3 cellular contexts compared by ENCODE assay signal in the genomic region with DNA sequence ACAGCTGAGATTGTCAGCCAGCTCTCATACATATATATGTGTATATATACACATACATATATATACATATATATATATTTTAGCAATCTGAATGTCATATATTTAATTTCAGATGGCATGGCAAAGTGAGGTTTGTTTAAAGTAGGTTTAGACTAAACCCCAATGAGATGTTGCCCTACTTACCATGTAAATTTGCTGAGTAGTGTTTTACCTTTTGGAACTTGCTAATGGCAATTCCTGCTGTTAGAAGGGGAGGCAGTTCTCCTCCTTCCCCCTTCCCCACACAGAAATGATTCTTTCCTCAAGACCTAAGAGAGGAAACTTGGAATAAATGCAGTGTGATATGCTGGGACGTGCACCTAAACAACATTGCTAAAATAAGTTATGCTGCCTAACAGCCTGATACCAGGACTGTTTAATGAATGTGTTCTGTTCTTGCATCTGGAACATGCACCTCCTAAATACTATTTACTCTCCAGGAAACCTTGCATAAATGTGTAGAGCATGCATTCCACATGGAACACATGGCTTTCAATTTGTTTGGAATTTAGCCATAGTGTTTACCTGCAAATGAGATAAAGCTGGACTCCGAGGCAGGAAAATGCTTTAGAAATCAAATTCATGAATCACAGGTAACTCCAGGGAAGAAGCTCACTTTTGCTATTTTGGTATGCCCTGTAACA.
TF ChIP-seq lines count a peak whose summit lies in the region.

No MANE protein-coding gene starts in this region.

TF ChIP-seq in A549, 52 proteins besides CTCF, POLR2A, EP300 and RAD21:
- TF ChIP-seq MAFK (IDR thresholded peaks at IDR 0.05; ENCODE audit: partially characterized antibody) (peak; percentile 62), NFE2L2 (conservative IDR thresholded peaks at IDR 0.05; ENCODE audit: low read length) (no peak), MYC (IDR thresholded peaks at IDR 0.05; ENCODE audit: borderline replicate concordance, low read length) (no peak)
TF ChIP-seq in A549: peak in this region for 1.

TF ChIP-seq in IMR-90, 13 proteins besides CTCF, POLR2A, EP300 and RAD21:
- TF ChIP-seq RCOR1 (IDR thresholded peaks at IDR 0.05; ENCODE audit: insufficient replicate concordance, low read length) (no peak), MAFK (IDR thresholded peaks at IDR 0.05; ENCODE audit: low read depth, low read length) (0 out of 2 replicates have a peak, but pooled peaks have one; percentile 10)

TF ChIP-seq in SK-N-SH treated with all-trans-retinoic acid at 6 μM for 48 hours, 23 proteins besides CTCF, POLR2A, EP300 and RAD21:
- TF ChIP-seq TCF4 (CRISPR knock-in tag; IDR thresholded peaks at IDR 0.05; ENCODE audit: borderline replicate concordance) = peak; percentile 41; the same call in 1 of the 2 replicates
- TF ChIP-seq, protein P1, sequence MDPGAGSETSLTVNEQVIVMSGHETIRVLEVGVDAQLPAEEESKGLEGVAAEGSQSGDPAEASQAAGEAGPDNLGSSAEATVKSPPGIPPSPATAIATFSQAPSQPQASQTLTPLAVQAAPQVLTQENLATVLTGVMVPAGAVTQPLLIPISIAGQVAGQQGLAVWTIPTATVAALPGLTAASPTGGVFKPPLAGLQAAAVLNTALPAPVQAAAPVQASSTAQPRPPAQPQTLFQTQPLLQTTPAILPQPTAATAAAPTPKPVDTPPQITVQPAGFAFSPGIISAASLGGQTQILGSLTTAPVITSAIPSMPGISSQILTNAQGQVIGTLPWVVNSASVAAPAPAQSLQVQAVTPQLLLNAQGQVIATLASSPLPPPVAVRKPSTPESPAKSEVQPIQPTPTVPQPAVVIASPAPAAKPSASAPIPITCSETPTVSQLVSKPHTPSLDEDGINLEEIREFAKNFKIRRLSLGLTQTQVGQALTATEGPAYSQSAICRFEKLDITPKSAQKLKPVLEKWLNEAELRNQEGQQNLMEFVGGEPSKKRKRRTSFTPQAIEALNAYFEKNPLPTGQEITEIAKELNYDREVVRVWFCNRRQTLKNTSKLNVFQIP (CRISPR knock-in tag; IDR thresholded peaks at IDR 0.05; ENCODE audit: borderline replicate concordance, low read depth) = no peak
- TF ChIP-seq ZFP3 (CRISPR knock-in tag; IDR thresholded peaks at IDR 0.05) = no peak
- no peak for TF ChIP-seq PPARA (CRISPR knock-in tag; IDR thresholded peaks at IDR 0.05; ENCODE audit: borderline replicate concordance)
- TF ChIP-seq ISL1 (CRISPR knock-in tag; IDR thresholded peaks at IDR 0.05) = no peak
- TF ChIP-seq ZFP30 (CRISPR knock-in tag; IDR thresholded peaks at IDR 0.05) = no peak
